1 cellular context compared by ENCODE assay signal in the genomic region with DNA sequence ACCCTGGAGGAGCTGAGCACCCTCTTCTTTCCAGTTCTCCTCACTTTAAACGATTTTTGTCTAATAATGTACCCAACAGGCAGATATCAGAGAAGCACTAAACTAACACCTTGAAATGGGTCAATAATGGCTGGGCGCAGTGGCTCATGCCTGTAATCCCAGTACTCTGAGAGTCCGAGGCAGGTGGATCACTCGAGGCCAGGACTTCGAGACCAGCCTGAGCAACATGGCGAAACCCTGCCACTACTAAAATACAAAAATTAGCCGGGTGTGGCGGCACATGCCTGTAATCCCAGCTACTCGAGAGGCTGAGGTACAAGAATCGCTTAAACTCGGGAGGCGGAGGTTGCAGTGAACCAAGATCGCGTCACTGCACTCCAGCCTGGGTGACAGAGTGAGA.
TF ChIP-seq lines count a peak whose summit lies in the region.

No MANE protein-coding gene starts in this region.

TF ChIP-seq in endothelial cell of umbilical vein, 7 proteins besides CTCF, POLR2A, EP300 and RAD21:
- TF ChIP-seq JUN (IDR thresholded peaks at IDR 0.05; ENCODE audit: borderline replicate concordance, insufficient read depth, insufficient read length, low read depth), result no peak
- TF ChIP-seq MYC (IDR thresholded peaks at IDR 0.05; ENCODE audit: low read depth, low read length), result no peak
- no peak for TF ChIP-seq EZH2 (IDR thresholded peaks at IDR 0.05; ENCODE audit: borderline replicate concordance, low read depth, low read length, severe bottlenecking)
- TF ChIP-seq POLR2AphosphoS5 (IDR thresholded peaks at IDR 0.05; ENCODE audit: insufficient read depth, low read depth, low read length), result no peak
- no peak for TF ChIP-seq GATA2 (IDR thresholded peaks at IDR 0.05; ENCODE audit: insufficient read depth, insufficient read length, low read depth, low read length)
- no peak for TF ChIP-seq FOS (IDR thresholded peaks at IDR 0.05; ENCODE audit: borderline replicate concordance, insufficient read depth, low read length)
